In the genomic region with DNA sequence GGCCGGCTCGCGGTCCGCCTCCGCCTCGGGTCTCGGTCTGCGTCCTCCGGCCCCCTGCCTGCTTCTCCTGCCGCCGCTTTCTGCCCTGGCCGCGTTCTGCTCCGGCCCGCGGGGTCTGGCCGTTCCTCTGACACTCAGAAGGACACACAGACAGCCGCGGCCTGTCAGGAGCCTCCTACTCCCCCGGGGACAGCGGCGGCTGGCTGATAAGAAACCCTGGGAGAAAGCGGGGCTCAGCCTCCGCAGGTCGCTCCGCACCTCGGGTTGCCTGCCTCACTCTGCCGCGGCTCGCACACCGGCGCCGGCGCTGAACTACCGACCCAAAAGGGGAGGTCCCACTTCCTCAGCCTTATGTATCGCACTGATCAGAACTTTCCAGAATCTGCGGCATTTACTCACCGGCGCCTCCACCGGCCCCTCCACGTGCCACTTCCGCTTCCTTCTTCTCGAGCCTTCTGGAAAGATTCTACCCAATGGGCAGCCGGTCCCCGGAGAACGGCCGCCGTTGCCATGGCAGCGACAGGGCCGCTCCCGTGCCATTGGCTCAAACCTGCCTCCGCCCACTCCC, we compare ENCODE assay signal across 8 cellular contexts. TPM values are rescaled to one million over a fixed set of nuclear protein-coding genes. Genes with fewer than 3 reads are reported as not detected.
DNase-seq lines count a peak whose midpoint lies in the region; ATAC-seq and TF ChIP-seq lines count a peak whose summit lies in the region.

A gene (minus strand): TSS at position 322 of the 568 bp plus-strand sequence. CDS start 322 bp downstream, outside the sequence.

- H3K4me3 Mint-ChIP-seq in GM23338 = peak within 1 kb of the TSS; percentile 97

- H3F3A ChIP-seq in GM23338 (replicated peaks; ENCODE audit: low read depth) (no peaks in the 10 kb centered on the region), neural cell (ENCODE audit: insufficient read depth, low read length, poor library complexity, severe bottlenecking) (no peaks in the 10 kb centered on the region)

- peaks cover 9% of the 10 kb centered on the region for H3K27me3 Mint-ChIP-seq in GM23338 (ENCODE audit: insufficient read depth, low read depth, poor library complexity)

- TF ChIP-seq CTCF in GM23338 (conservative IDR thresholded peaks at IDR 0.05; ENCODE audit: low read depth in 2 of 2) (no peak; a peak in 1 of 4 replicates), fibroblast of villous mesenchyme (IDR thresholded peaks at IDR 0.05; ENCODE audit: insufficient read depth, low read depth, low read length) (no peak), neural cell (IDR thresholded peaks at IDR 0.05; ENCODE audit: poor library complexity, severe bottlenecking) (peak; percentile 50), stomach (IDR thresholded peaks at IDR 0.05) (peak in 1 of 7 experiments; percentile 4)

- H3K4me3 ChIP-seq in GM23338 (peak within 1 kb of the TSS; percentile 75), fibroblast of villous mesenchyme (ENCODE audit: low read depth, low read length) (peak within 1 kb of the TSS; percentile 78), neural cell (ENCODE audit: low read length) (peak within 1 kb of the TSS; percentile 90), stomach (peak within 1 kb of the TSS; percentile 65 to 95 (median 89))

- peak within 1 kb of the TSS; percentile 77 for H3K9ac ChIP-seq in neural cell (ENCODE audit: low read length)

- TF ChIP-seq EP300 in neural cell (conservative IDR thresholded peaks at IDR 0.05; ENCODE audit: poor library complexity, severe bottlenecking) (no peak), stomach (IDR thresholded peaks at IDR 0.05) (no peak)

- peak; percentile 89 for ATAC-seq in GM23338

- peak in 2 of 4 donors; percentile 58 to 71 for TF ChIP-seq POLR2A in stomach (IDR thresholded peaks at IDR 0.05)

- peak within 1 kb of the TSS; percentile 90 for H3K4me2 ChIP-seq in GM23338
- H3K4me2 ChIP-seq in neural cell (ENCODE audit: low read length) = peak within 1 kb of the TSS; percentile 96

- no peak for TF ChIP-seq RAD21 in neural cell (conservative IDR thresholded peaks at IDR 0.05)

- peaks cover 46% of the 10 kb centered on the region for H3K79me2 ChIP-seq in GM23338 (replicated peaks; ENCODE audit: insufficient read depth)
- peaks cover 37% of the 10 kb centered on the region for H3K79me2 ChIP-seq in neural cell (replicated peaks; ENCODE audit: insufficient read depth, low read length)

- whole genome bisulfite sequencing in stomach, 5 donors = 0 to 2% (median 0%) methylated on average over 20 to 52 of the region's 52 CpGs

- H3K4me1 ChIP-seq in GM23338 (ENCODE audit: insufficient read depth) (peaks cover 12% of the 10 kb centered on the region), stomach (peaks cover 11 to 34% (median 22%) of the 10 kb centered on the region in 4 donors)

- H3K36me3 ChIP-seq in GM23338 (ENCODE audit: insufficient read depth) (peaks cover 11% of the 10 kb centered on the region; the same call in 1 of the 2 replicates), neural cell (ENCODE audit: insufficient read depth, low read length) (peaks cover 5% of the 10 kb centered on the region), stomach (peaks cover 0 to 16% (median 12%) of the 10 kb centered on the region in 4 donors)

- H3K4me1 Mint-ChIP-seq in GM23338 = peaks cover 21% of the 10 kb centered on the region

- H3K9me3 ChIP-seq in neural cell (ENCODE audit: low read length) (no peaks in the 10 kb centered on the region), stomach (no peaks in the 10 kb centered on the region)

- H4K20me1 ChIP-seq in GM23338 (replicated peaks; ENCODE audit: insufficient read depth) (peaks cover 12% of the 10 kb centered on the region), neural cell (ENCODE audit: insufficient read depth) (no peaks in the 10 kb centered on the region)

- peak within 1 kb of the TSS; percentile 99 for H3K27ac Mint-ChIP-seq in GM23338

- peak within 1 kb of the TSS; percentile 62; the same call in 1 of the 2 replicates for H3K27ac ChIP-seq in GM23338 (ENCODE audit: low read depth)
- peak within 1 kb of the TSS; percentile 89 for H3K27ac ChIP-seq in neural cell (ENCODE audit: low read length)
- H3K27ac ChIP-seq in stomach = peak within 1 kb of the TSS; percentile 88 to 97 (median 95)

- H3K36me3 Mint-ChIP-seq in GM23338 (ENCODE audit: low read depth) = peaks cover 18% of the 10 kb centered on the region; the same call in 2 of the 3 replicates

- intact Hi-C loops in stomach (cut with DNase I; ENCODE audit: low total_unique reads) = no loop called here

- H3K9me2 ChIP-seq in GM23338 (ENCODE audit: insufficient read depth) = no peaks in the 10 kb centered on the region
- no peaks in the 10 kb centered on the region for H3K9me2 ChIP-seq in neural cell (ENCODE audit: insufficient read depth, low read length)

- H3K27me3 ChIP-seq in GM23338 (ENCODE audit: insufficient read depth) = no peaks in the 10 kb centered on the region
- H3K27me3 ChIP-seq in neural cell (ENCODE audit: insufficient read depth, low read depth, low read length) = no peaks in the 10 kb centered on the region
- no peaks in the 10 kb centered on the region for H3K27me3 ChIP-seq in stomach

- H3K9me3 Mint-ChIP-seq in GM23338 = no peaks in the 10 kb centered on the region

- peak within 1 kb of the TSS; percentile 94 for H2AFZ ChIP-seq in GM23338
- H2AFZ ChIP-seq in neural cell (ENCODE audit: low read depth, low read length) = peak within 1 kb of the TSS; percentile 78

- DNase-seq in ELR (ENCODE audit: low read depth) = peak; percentile 99
- DNase-seq in GM23338 (ENCODE audit: low spot score) = peak; percentile 98
- DNase-seq in LHCN-M2 (ENCODE audit: low read depth) = peak; percentile 97
- DNase-seq in RPMI8226 = peak; percentile 97
- peak; percentile 96 for DNase-seq in activated gamma-delta T cell (lab: John Stamatoyannopoulos, UW)
- peak; percentile 98 for DNase-seq in fibroblast of villous mesenchyme (ENCODE audit: low read depth)
- peak; percentile 98 for DNase-seq in stomach

TF ChIP-seq in GM23338, 12 proteins besides CTCF, POLR2A, EP300 and RAD21 (continues in another document):
- TF ChIP-seq POLR2AphosphoS5 (IDR thresholded peaks at IDR 0.05; ENCODE audit: low read depth) (peak; percentile 75), NANOG (IDR thresholded peaks at IDR 0.05; ENCODE audit: borderline replicate concordance) (no peak), ZNF114 (CRISPR knock-in tag; IDR thresholded peaks at IDR 0.05) (no peak), EZH2 (IDR thresholded peaks at IDR 0.05; ENCODE audit: low read depth, unreplicated experiment) (no peak)

TF ChIP-seq in neural cell, 6 proteins besides CTCF, POLR2A, EP300 and RAD21:
- TF ChIP-seq SMC3 (conservative IDR thresholded peaks at IDR 0.05; ENCODE audit: poor library complexity) (no peak), MXI1 (conservative IDR thresholded peaks at IDR 0.05; ENCODE audit: poor library complexity, severe bottlenecking) (peak; percentile 99), POLR2AphosphoS5 (IDR thresholded peaks at IDR 0.05) (peak; percentile 83), EZH2 (IDR thresholded peaks at IDR 0.05; ENCODE audit: borderline replicate concordance, insufficient read depth, low read length, poor library complexity, severe bottlenecking) (no peak)
- TF ChIP-seq, protein P1, sequence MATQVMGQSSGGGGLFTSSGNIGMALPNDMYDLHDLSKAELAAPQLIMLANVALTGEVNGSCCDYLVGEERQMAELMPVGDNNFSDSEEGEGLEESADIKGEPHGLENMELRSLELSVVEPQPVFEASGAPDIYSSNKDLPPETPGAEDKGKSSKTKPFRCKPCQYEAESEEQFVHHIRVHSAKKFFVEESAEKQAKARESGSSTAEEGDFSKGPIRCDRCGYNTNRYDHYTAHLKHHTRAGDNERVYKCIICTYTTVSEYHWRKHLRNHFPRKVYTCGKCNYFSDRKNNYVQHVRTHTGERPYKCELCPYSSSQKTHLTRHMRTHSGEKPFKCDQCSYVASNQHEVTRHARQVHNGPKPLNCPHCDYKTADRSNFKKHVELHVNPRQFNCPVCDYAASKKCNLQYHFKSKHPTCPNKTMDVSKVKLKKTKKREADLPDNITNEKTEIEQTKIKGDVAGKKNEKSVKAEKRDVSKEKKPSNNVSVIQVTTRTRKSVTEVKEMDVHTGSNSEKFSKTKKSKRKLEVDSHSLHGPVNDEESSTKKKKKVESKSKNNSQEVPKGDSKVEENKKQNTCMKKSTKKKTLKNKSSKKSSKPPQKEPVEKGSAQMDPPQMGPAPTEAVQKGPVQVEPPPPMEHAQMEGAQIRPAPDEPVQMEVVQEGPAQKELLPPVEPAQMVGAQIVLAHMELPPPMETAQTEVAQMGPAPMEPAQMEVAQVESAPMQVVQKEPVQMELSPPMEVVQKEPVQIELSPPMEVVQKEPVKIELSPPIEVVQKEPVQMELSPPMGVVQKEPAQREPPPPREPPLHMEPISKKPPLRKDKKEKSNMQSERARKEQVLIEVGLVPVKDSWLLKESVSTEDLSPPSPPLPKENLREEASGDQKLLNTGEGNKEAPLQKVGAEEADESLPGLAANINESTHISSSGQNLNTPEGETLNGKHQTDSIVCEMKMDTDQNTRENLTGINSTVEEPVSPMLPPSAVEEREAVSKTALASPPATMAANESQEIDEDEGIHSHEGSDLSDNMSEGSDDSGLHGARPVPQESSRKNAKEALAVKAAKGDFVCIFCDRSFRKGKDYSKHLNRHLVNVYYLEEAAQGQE (IDR thresholded peaks at IDR 0.05; ENCODE audit: borderline replicate concordance) = no peak
TF ChIP-seq in neural cell: peak in this region for 2.

RNA-seq across cellular contexts. Expression of the gene that starts here (rescaled TPM):
- total RNA-seq in GM23338 (2014; rRNA removed; shearing (Covaris generic)) = 98.0 and 112 TPM in 2 replicates
- polyA plus RNA-seq in GM23338 (2016; fragmentation: Nextera tagmentation; extraction: Ambion mirVana) (142 and 147 TPM in 2 replicates), neural cell (97.4 and 112 TPM in 2 replicates), stomach (10 to 100 TPM; 18.6 to 25.1 (median 24.3) TPM)
- total RNA-seq in LHCN-M2 (2014; rRNA removed) (54.4 and 70.6 TPM in 2 replicates), fibroblast of villous mesenchyme (42.2 and 70.8 TPM in 2 replicates), stomach (10 to 100 TPM; 28.6 to 49.4 (median 33.3) TPM)
- 31.7 TPM for polyA plus RNA-seq in LHCN-M2 (2012)
- polyA minus RNA-seq in neural cell = 88.1 and 110 TPM in 2 replicates

Comparison
In these comparisons a context has a peak if more than half of its experiments do, and no peak if none do; other contexts are left out.
1. Peak in every context shown above with its lines: DNase-seq, ATAC-seq, H3K4me3 ChIP-seq and H3K27ac ChIP-seq.